ENCODE assay signal across 12 cellular contexts in the genomic region with DNA sequence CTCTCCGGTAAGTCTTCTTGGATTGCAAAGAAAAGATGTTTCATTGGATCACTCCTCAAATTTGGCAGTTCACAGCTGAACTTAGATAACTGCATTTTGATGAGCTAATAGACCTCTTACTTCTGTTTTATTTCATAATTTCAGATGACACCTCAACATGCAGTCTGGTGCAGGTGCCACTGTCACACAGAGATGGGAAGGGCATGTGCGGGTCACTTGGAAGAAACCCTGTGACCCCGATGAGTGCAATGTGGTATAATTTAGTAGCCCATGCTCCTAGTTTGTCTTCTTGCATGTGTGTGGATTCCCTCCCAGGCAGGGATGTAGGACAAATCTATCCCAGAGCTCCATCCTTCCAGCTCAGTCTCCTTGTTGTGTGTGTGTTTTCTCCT. TPM values are rescaled to one million over a fixed set of nuclear protein-coding genes. Genes with fewer than 3 reads are reported as not detected.
DNase-seq lines count a peak whose midpoint lies in the region; ATAC-seq and TF ChIP-seq lines count a peak whose summit lies in the region.
"Had no signal": no experiment of that assay in that cellular context is flagged by ENCODE, and none has a peak within 500 bp of the region (broad histone marks: within the 10 kb centered on the region; RNA-seq: fewer than 3 reads in every experiment).

No MANE protein-coding gene starts in this region.

- no peak for TF ChIP-seq EP300 in ovary (IDR thresholded peaks at IDR 0.05)

- peak overlapping the region; percentile 83 for H3K4me3 ChIP-seq in GM08714 (ENCODE audit: low read length)
- peak overlapping the region; percentile 31 to 41 (median 38) for H3K4me3 ChIP-seq in Peyer's patch
- peak overlapping the region; percentile 86 for H3K4me3 ChIP-seq in naive thymus-derived CD4-positive, alpha-beta T cell (ENCODE audit: low read length)
- H3K4me3 ChIP-seq in ovary: no peak overlapping the region

- no peaks in the 10 kb centered on the region for H3K9me3 Mint-ChIP-seq in naive thymus-derived CD4-positive, alpha-beta T cell
- H3K9me3 Mint-ChIP-seq in osteocyte (ENCODE audit: unreplicated experiment): no peaks in the 10 kb centered on the region

- POLR2A ChIA-PET in naive thymus-derived CD4-positive, alpha-beta T cell (lab: Charles Lee): interaction anchor here (0.6 to 8.1 kb wide), 14 partner anchors 9 to 216 kb away, joined by 3 to 94 read pairs (median 6); partner anchors contain the start of gene SLAMF6

- H3K27me3 ChIP-seq in Peyer's patch (no peaks in the 10 kb centered on the region), ovary (no peaks in the 10 kb centered on the region)
- H3K27me3 ChIP-seq in naive thymus-derived CD4-positive, alpha-beta T cell (ENCODE audit: control insufficient read depth in 2 of 2, insufficient read depth in 2 of 2, low read length in 2 of 2): no peaks in the 10 kb centered on the region

- peak overlapping the region; percentile 89 to 95 (median 94) for H3K27ac Mint-ChIP-seq in naive thymus-derived CD4-positive, alpha-beta T cell
- H3K27ac Mint-ChIP-seq in osteocyte (ENCODE audit: unreplicated experiment): no peak overlapping the region

- peaks cover 0 to 4% (median 0%) of the 10 kb centered on the region in 4 donors for H3K4me1 ChIP-seq in Peyer's patch
- peaks cover 20 to 52% of the 10 kb centered on the region in 2 donors for H3K4me1 ChIP-seq in naive thymus-derived CD4-positive, alpha-beta T cell (ENCODE audit: control insufficient read depth in 2 of 2, insufficient read depth in 2 of 2, low read length in 2 of 2)
- H3K4me1 ChIP-seq in ovary (ENCODE audit: insufficient read depth): no peaks in the 10 kb centered on the region

- H3K9me3 ChIP-seq in Peyer's patch: no peaks in the 10 kb centered on the region
- no peaks in the 10 kb centered on the region for H3K9me3 ChIP-seq in naive thymus-derived CD4-positive, alpha-beta T cell (ENCODE audit: control insufficient read depth in 2 of 3, low read length in 3 of 3)
- no peaks in the 10 kb centered on the region for H3K9me3 ChIP-seq in ovary

- peaks cover 49 to 92% (median 74%) of the 10 kb centered on the region in 7 donors for H3K4me1 Mint-ChIP-seq in naive thymus-derived CD4-positive, alpha-beta T cell
- H3K4me1 Mint-ChIP-seq in osteocyte (ENCODE audit: unreplicated experiment): no peaks in the 10 kb centered on the region

- TF ChIP-seq CTCF in Peyer's patch (IDR thresholded peaks at IDR 0.05): no peak
- no peak for TF ChIP-seq CTCF in ovary (IDR thresholded peaks at IDR 0.05)
- TF ChIP-seq CTCF in osteocyte (IDR thresholded peaks at IDR 0.05): no peak

- intact Hi-C loops in naive thymus-derived CD4-positive, alpha-beta T cell (cut with micrococcal nuclease): loop anchor here (1.0 to 2.0 kb wide), 7 partner anchors 8 to 59 kb away; no protein-coding TSS in a partner anchor
- intact Hi-C loops in ovary (cut with DNase I): no loop called here

- H3K27me3 Mint-ChIP-seq in naive thymus-derived CD4-positive, alpha-beta T cell: no peaks in the 10 kb centered on the region
- H3K27me3 Mint-ChIP-seq in osteocyte (ENCODE audit: unreplicated experiment): no peaks in the 10 kb centered on the region

- H3K36me3 ChIP-seq in Peyer's patch (no peaks in the 10 kb centered on the region), ovary (no peaks in the 10 kb centered on the region)
- H3K36me3 ChIP-seq in naive thymus-derived CD4-positive, alpha-beta T cell (ENCODE audit: control insufficient read depth in 2 of 3, insufficient read depth in 3 of 3, low read length in 3 of 3): no peaks in the 10 kb centered on the region

- no peak for TF ChIP-seq POLR2A in Peyer's patch (IDR thresholded peaks at IDR 0.05)
- TF ChIP-seq POLR2A in ovary (IDR thresholded peaks at IDR 0.05): no peak

- H3K36me3 Mint-ChIP-seq in naive thymus-derived CD4-positive, alpha-beta T cell: peaks cover 0 to 55% (median 5%) of the 10 kb centered on the region in 5 donors
- no peaks in the 10 kb centered on the region for H3K36me3 Mint-ChIP-seq in osteocyte (ENCODE audit: unreplicated experiment)

- CTCF ChIA-PET in naive thymus-derived CD4-positive, alpha-beta T cell (lab: Charles Lee): interaction anchor here (0.6 to 3.5 kb wide), 9 partner anchors 14 to 171 kb away, joined by 3 to 43 read pairs (median 3); no protein-coding TSS in a partner anchor

- H3K4me3 Mint-ChIP-seq in naive thymus-derived CD4-positive, alpha-beta T cell: peak overlapping the region; percentile 91 to 100 (median 95)
- H3K4me3 Mint-ChIP-seq in osteocyte (ENCODE audit: unreplicated experiment): no peak overlapping the region

- no peak for DNase-seq in Peyer's patch
- no peak for DNase-seq in naive thymus-derived CD4-positive, alpha-beta T cell
- no peak for DNase-seq in ovary
- DNase-seq in osteocyte (ENCODE audit: extremely low spot score, unreplicated experiment): no peak
- no peak for DNase-seq in stimulated activated CD8-positive, alpha-beta memory T cell treated with anti-CD3 and anti-CD28 coated beads, Interleukin-4, amount 100 ng/mL, for 48 hours
- DNase-seq in NCI-H69 (lab: John Stamatoyannopoulos, UW): no peak
- DNase-seq: erythroblast, NCI-H1092 treated with DMSO at 0.1 percent for 48 hours, nucleus accumbens had no signal

- 68 to 75% (median 72%) methylated on average over 3 of the region's 3 CpGs for WGBS in ovary, 3 donors

- peak; percentile 9 for ATAC-seq in GM19467 (IDR thresholded peaks at IDR 0.05; ENCODE audit: unreplicated experiment)
- peak; percentile 34 for ATAC-seq in naive thymus-derived CD4-positive, alpha-beta T cell

- peak overlapping the region in 3 of 4 donors; percentile 67 to 79 (median 67) for H3K27ac ChIP-seq in Peyer's patch
- H3K27ac ChIP-seq in naive thymus-derived CD4-positive, alpha-beta T cell (ENCODE audit: low read depth, low read length): peak overlapping the region; percentile 89
- no peak overlapping the region for H3K27ac ChIP-seq in ovary

RNA-seq across cellular contexts. Expression of gene SLAMF1, which starts 0.5 kb away (rescaled TPM):
- total RNA-seq in Peyer's patch: 1 to 10 TPM in 3 of 4 donors, not detected in 1; 2.5 to 9.1 (median 6.0) TPM
- 10 to 100 TPM; 18.3 to 90.3 (median 31.9) TPM for total RNA-seq in naive thymus-derived CD4-positive, alpha-beta T cell
- polyA plus RNA-seq in naive thymus-derived CD4-positive, alpha-beta T cell: 10 to 100 TPM; 14.6 to 17.4 TPM
- under 1 TPM in 4 of 7 donors, not detected in 3; 0.15 to 0.57 (median 0.27) TPM for total RNA-seq in ovary
- polyA plus RNA-seq in ovary: under 1 TPM; 0.18 to 0.68 TPM
- not detected in 2 replicates for total RNA-seq in osteocyte
- polyA plus RNA-seq: aorta had no signal

Comparison
In these comparisons a context has a peak if more than half of its experiments do, and no peak if none do; other contexts are left out.
1. H3K27ac ChIP-seq: peak in Peyer's patch (3 of 4) and naive thymus-derived CD4-positive, alpha-beta T cell (single experiment); none in ovary (0 of 2).
2. intact Hi-C loops: an anchor here in naive thymus-derived CD4-positive, alpha-beta T cell (1.0 to 2.0 kb wide); none called in ovary.